Comparison of ENCODE assay signal across 1 cellular context in genomic region chr19:6069268-6069771, GRCh38.
TF ChIP-seq lines count a peak whose summit lies in the region.

No MANE protein-coding gene starts in this region.

TF ChIP-seq in H1, 55 proteins besides CTCF, POLR2A, EP300 and RAD21:
- no peak for TF ChIP-seq JUN (IDR thresholded peaks at IDR 0.05; ENCODE audit: low read depth, low read length)
- TF ChIP-seq BRCA1 (IDR thresholded peaks at IDR 0.05; ENCODE audit: low read depth, low read length) = no peak
- TF ChIP-seq HDAC2 (IDR thresholded peaks at IDR 0.05; ENCODE audit: borderline replicate concordance in 1 of 2, low read depth in 2 of 2, low read length in 2 of 2) = no peak
- no peak for TF ChIP-seq RXRA (IDR thresholded peaks at IDR 0.05; ENCODE audit: insufficient read depth, low read depth, low read length)
TF ChIP-seq in H1: peak in this region for 0.
